21 cellular contexts compared by ENCODE assay signal in genomic region chr12:96244826-96245225, GRCh38. TPM values are rescaled to one million over a fixed set of nuclear protein-coding genes. Genes with fewer than 3 reads are reported as not detected.
DNase-seq lines count a peak whose midpoint lies in the region; TF ChIP-seq lines count a peak whose summit lies in the region.
"Had no signal": no experiment of that assay in that cellular context is flagged by ENCODE, and none has a peak within 500 bp of the region (broad histone marks: within the 10 kb centered on the region; RNA-seq: fewer than 3 reads in every experiment).

No MANE protein-coding gene starts in this region.

- peak overlapping the region; percentile 17; the same call in 1 of the 2 replicates for H3K27ac Mint-ChIP-seq in HFFc6
- H3K27ac Mint-ChIP-seq in immature natural killer cell, result peak overlapping the region in 5 of 6 donors; percentile 39 to 87 (median 80)

- H3K4me3 Mint-ChIP-seq in HFFc6 (no peak overlapping the region), immature natural killer cell (no peak overlapping the region)
- H3K4me3 Mint-ChIP-seq: CD14-positive monocyte had no signal

- no peaks in the 10 kb centered on the region for H3K9me3 Mint-ChIP-seq in HFFc6
- no peaks in the 10 kb centered on the region for H3K9me3 Mint-ChIP-seq in immature natural killer cell

- no peak overlapping the region for H3K4me3 ChIP-seq in vagina
- H3K4me3 ChIP-seq: HAP-1 had no signal

- H3K27me3 ChIP-seq in vagina, result no peaks in the 10 kb centered on the region

- TF ChIP-seq POLR2A in vagina (IDR thresholded peaks at IDR 0.05), result no peak

- peaks cover 59% of the 10 kb centered on the region for H3K4me1 ChIP-seq in vagina
- H3K4me1 ChIP-seq: HAP-1 had no signal

- peak; percentile 1 to 7 for DNase-seq in activated T-cell treated with anti-CD3 and anti-CD28 coated beads, Interleukin-2, amount 50 U/mL, for 48 hours
- DNase-seq in activated T-cell treated with anti-CD3 and anti-CD28 coated beads for 4 hours (no peak), HFFc6 (no peak), immature natural killer cell (no peak), vagina (ENCODE audit: extremely low spot score in 2 of 2) (peak in 1 of 2 donors; percentile 83), activated gamma-delta T cell (lab: John Stamatoyannopoulos, UW) (no peak), SHP77 (lab: John Stamatoyannopoulos, UW) (no peak)
- DNase-seq: ACHN, AML-193, Calu3, DMS53, IMR-90, Kasumi-1, MM.1S, NCI-H1092 treated with DMSO at 0.1 percent for 48 hours, NCI-H1694, NCI-H226, NCI-H526, SIG-M5 had no signal

- peaks cover 34% of the 10 kb centered on the region for H3K36me3 Mint-ChIP-seq in HFFc6 (ENCODE audit: low read depth)
- peaks cover 11 to 24% (median 14%) of the 10 kb centered on the region in 3 donors for H3K36me3 Mint-ChIP-seq in immature natural killer cell

- H3K27me3 Mint-ChIP-seq in HFFc6 (ENCODE audit: insufficient read depth), result peaks cover 3% of the 10 kb centered on the region
- peaks cover 9 to 35% (median 16%) of the 10 kb centered on the region in 3 donors for H3K27me3 Mint-ChIP-seq in immature natural killer cell (ENCODE audit: low read depth in 3 of 3)

- intact Hi-C loops in vagina (cut with DNase I), result no loop called here

- TF ChIP-seq CTCF in HFFc6 (IDR thresholded peaks at IDR 0.05) (no peak), vagina (IDR thresholded peaks at IDR 0.05) (no peak)

- H3K27ac ChIP-seq in vagina, result peak overlapping the region; percentile 17

- H3K9me3 ChIP-seq in vagina, result no peaks in the 10 kb centered on the region
- H3K9me3 ChIP-seq: HAP-1 had no signal

- H3K4me1 Mint-ChIP-seq in HFFc6 (ENCODE audit: low read depth) (peaks cover 55% of the 10 kb centered on the region), immature natural killer cell (peaks cover 61 to 76% of the 10 kb centered on the region in 2 donors)

- H3K36me3 ChIP-seq in vagina, result peaks cover 0 to 17% of the 10 kb centered on the region in 2 donors
- H3K36me3 ChIP-seq: HAP-1 had no signal

RNA-seq across cellular contexts. Expression of gene ELK3, which starts 50.7 kb away (rescaled TPM):
- 10 to 100 TPM; 54.5 to 80.7 (median 71.9) TPM for total RNA-seq in HFFc6 (2021; fragmentation: NEBNext Ultra II Directional; extraction: Animal tissue kit (Norgen Biotek cat#: 25700))
- 10 to 100 TPM in 1 of 3 donors, 1 to 10 TPM in 2; 4.7 to 21.7 (median 6.9) TPM for polyA plus RNA-seq in immature natural killer cell
- 39.5 TPM for total RNA-seq in vagina

Comparison
In these comparisons a context has a peak if more than half of its experiments do, and no peak if none do; other contexts are left out.
1. DNase-seq: peak in activated T-cell treated with anti-CD3 and anti-CD28 coated beads, Interleukin-2, amount 50 U/mL, for 48 hours (2 of 2); none in activated T-cell treated with anti-CD3 and anti-CD28 coated beads for 4 hours (single experiment), HFFc6 (single experiment), immature natural killer cell (0 of 3), activated gamma-delta T cell (single experiment) and SHP77 (0 of 2).